ENCODE assay signal across 9 cellular contexts in genomic region chr2:174012347-174013309, GRCh38. TPM values are rescaled to one million over a fixed set of nuclear protein-coding genes. Genes with fewer than 3 reads are reported as not detected.
DNase-seq lines count a peak whose midpoint lies in the region; ATAC-seq and TF ChIP-seq lines count a peak whose summit lies in the region.
"Had no signal": no experiment of that assay in that cellular context is flagged by ENCODE, and none has a peak within 500 bp of the region (broad histone marks: within the 10 kb centered on the region; RNA-seq: fewer than 3 reads in every experiment).

No MANE protein-coding gene starts in this region.

- H3K4me3 ChIP-seq in HUES48 (ENCODE audit: low read depth, low read length) = peak overlapping the region; percentile 47
- peak overlapping the region; percentile 35 to 54 for H3K4me3 ChIP-seq in foreskin fibroblast (ENCODE audit: low read depth in 1 of 2, low read length in 2 of 2)
- peak overlapping the region; percentile 72 to 77 for H3K4me3 ChIP-seq in neutrophil (ENCODE audit: low read depth in 1 of 2, low read length in 1 of 2)
- peak overlapping the region; percentile 41 for H3K4me3 ChIP-seq in urinary bladder (ENCODE audit: low read depth, low read length)

- H3K9ac ChIP-seq in HUES48 (ENCODE audit: low read depth, low read length) = peak overlapping the region; percentile 58

- H3K27ac ChIP-seq in HUES48 (ENCODE audit: low read depth, low read length) = peak overlapping the region; percentile 2
- H3K27ac ChIP-seq in neutrophil = peak overlapping the region; percentile 97
- H3K27ac ChIP-seq in urinary bladder (ENCODE audit: low read depth) = peak overlapping the region; percentile 90
- H3K27ac ChIP-seq: epithelial cell of prostate had no signal

- ATAC-seq in HG03354 (IDR thresholded peaks at IDR 0.05; ENCODE audit: poor library complexity, severe bottlenecking, unreplicated experiment) (no peak), HG03520 (IDR thresholded peaks at IDR 0.05; ENCODE audit: unreplicated experiment) (no peak)

- H3K4me1 ChIP-seq in HUES48 (ENCODE audit: control insufficient read depth, insufficient read depth, low read length) (peaks cover 34% of the 10 kb centered on the region), neutrophil (ENCODE audit: control insufficient read depth in 1 of 2, insufficient read depth in 1 of 2, low read depth in 1 of 2, low read length in 1 of 2) (peaks cover 39 to 49% of the 10 kb centered on the region in 2 experiments), urinary bladder (ENCODE audit: insufficient read depth) (no peaks in the 10 kb centered on the region)

- 16% methylated on average over 56 of the region's 56 CpGs for WGBS in urinary bladder

- H3K36me3 ChIP-seq in HUES48 (ENCODE audit: control insufficient read depth, insufficient read depth, low read length) = no peaks in the 10 kb centered on the region
- H3K36me3 ChIP-seq in neutrophil = no peaks in the 10 kb centered on the region
- H3K36me3 ChIP-seq in urinary bladder (ENCODE audit: insufficient read depth) = no peaks in the 10 kb centered on the region

- DNase-seq in Ammon's horn (ENCODE audit: low spot score) = peak; percentile 66
- DNase-seq in activated gamma-delta T cell (lab: John Stamatoyannopoulos, UW) = peak; percentile 27
- peak in 1 of 2 donors; percentile 75 for DNase-seq in foreskin fibroblast

- TF ChIP-seq CTCF in foreskin fibroblast (IDR thresholded peaks at IDR 0.05; ENCODE audit: low read depth, low read length) (no peak), neutrophil (IDR thresholded peaks at IDR 0.05) (no peak)

- H3K27me3 ChIP-seq in HUES48 (ENCODE audit: control insufficient read depth, insufficient read depth, low read length) (peaks cover 10% of the 10 kb centered on the region), neutrophil (no peaks in the 10 kb centered on the region)

- H3K9me3 ChIP-seq in HUES48 (ENCODE audit: control insufficient read depth, insufficient read depth, low read length) = no peaks in the 10 kb centered on the region
- no peaks in the 10 kb centered on the region for H3K9me3 ChIP-seq in neutrophil

RNA-seq across cellular contexts. Expression of gene SP3, which starts 47.5 kb away (rescaled TPM):
- 236 TPM for total RNA-seq in urinary bladder
- polyA plus RNA-seq in urinary bladder = 38.8 TPM

Comparison
In these comparisons a context has a peak if more than half of its experiments do, and no peak if none do; other contexts are left out.
1. H3K27ac ChIP-seq: peak in every context shown above with its lines; median percentile 97 in neutrophil; 90 in urinary bladder; 2 in HUES48.